Comparison of ENCODE assay signal across 8 cellular contexts in the genomic region with DNA sequence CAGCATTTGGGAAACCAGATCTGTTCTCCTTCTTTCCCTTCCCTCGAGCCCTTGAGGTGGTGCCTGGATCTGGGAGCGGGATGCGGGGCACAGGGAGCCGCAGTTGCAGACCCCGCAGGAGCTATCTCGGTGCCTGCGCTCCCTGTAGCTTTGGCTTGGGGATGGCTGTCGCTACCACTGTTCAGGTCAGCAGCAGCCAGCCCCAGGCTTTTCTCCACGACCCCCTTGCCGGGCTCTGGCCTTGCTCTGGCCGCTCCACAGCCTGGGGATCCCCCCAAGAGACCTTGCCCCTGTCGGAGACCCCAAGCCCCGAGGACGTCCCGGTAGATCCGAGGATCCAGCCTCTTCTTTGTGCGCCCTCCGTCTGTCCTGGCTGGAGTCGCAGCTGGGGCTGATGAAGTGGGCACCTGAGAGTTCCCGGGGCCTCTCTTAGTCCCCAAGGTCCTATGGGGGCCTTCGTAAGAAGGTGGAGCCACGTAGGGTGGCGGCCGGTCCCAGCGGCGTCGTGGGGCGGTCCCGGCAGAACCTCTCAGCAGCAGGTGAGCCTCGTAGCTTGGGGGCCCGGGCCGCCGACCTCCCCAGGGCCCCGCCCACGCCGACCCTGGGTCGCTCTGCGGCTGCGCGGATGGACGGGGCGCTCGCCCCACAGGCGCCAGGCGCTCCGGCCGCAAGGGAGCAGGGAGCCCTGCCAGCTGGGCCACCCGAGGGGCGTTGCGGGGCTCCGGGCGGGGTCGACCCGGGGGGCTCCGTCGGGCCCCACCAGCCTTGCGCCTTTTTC. TPM values are rescaled to one million over a fixed set of nuclear protein-coding genes. Genes with fewer than 3 reads are reported as not detected.
DNase-seq lines count a peak whose midpoint lies in the region; ATAC-seq and TF ChIP-seq lines count a peak whose summit lies in the region.

No MANE protein-coding gene starts in this region.

- intact Hi-C loops in OCI-LY7 (cut with micrococcal nuclease; ENCODE audit: unreplicated experiment) (loop anchor here (5.0 kb wide), 1 partner anchor 99 kb away; no protein-coding TSS in a partner anchor), natural killer cell (cut with micrococcal nuclease) (loop anchor here (2.0 to 5.0 kb wide), 3 partner anchors 21 to 66 kb away; partner anchors contain the start of gene PRKAG1)

- TF ChIP-seq CTCF in OCI-LY7 (conservative IDR thresholded peaks at IDR 0.05; ENCODE audit: low read length) = no peak
- no peak for TF ChIP-seq CTCF in natural killer cell (IDR thresholded peaks at IDR 0.05)

- H3K4me1 Mint-ChIP-seq in natural killer cell = peaks cover 29 to 51% of the 10 kb centered on the region in 2 donors

- H3K4me2 ChIP-seq in OCI-LY7 (ENCODE audit: low read length) = peak overlapping the region; percentile 67

- no peak overlapping the region for H3K27ac ChIP-seq in OCI-LY7 (ENCODE audit: low read depth, low read length, poor library complexity, severe bottlenecking)

- peak overlapping the region; percentile 34 for H3K4me3 ChIP-seq in OCI-LY7 (ENCODE audit: low read depth, low read length, poor library complexity, severe bottlenecking)

- H3K4me3 Mint-ChIP-seq in natural killer cell = peak overlapping the region; percentile 77

- no peaks in the 10 kb centered on the region for H4K20me1 ChIP-seq in OCI-LY7 (ENCODE audit: insufficient read depth, low read length)

- H3K9me3 Mint-ChIP-seq in natural killer cell = no peaks in the 10 kb centered on the region

- H3K27me3 Mint-ChIP-seq in natural killer cell (ENCODE audit: low read depth in 2 of 2) = peaks cover 35 to 67% of the 10 kb centered on the region in 2 donors

- peaks cover 15% of the 10 kb centered on the region for H3K36me3 ChIP-seq in OCI-LY7 (ENCODE audit: insufficient read depth, low read length)

- no TSS peak for BruUV-seq in OCI-LY7 (replicated peaks; lab: Mats Ljungman, UMichigan)

- no peaks in the 10 kb centered on the region for H3K9me2 ChIP-seq in OCI-LY7 (ENCODE audit: insufficient read depth, low read length)

- H3K36me3 Mint-ChIP-seq in natural killer cell = peaks cover 10% of the 10 kb centered on the region

- H3K27ac Mint-ChIP-seq in natural killer cell = peak overlapping the region in 1 of 2 donors; percentile 86

- H3K9me3 ChIP-seq in OCI-LY7 (ENCODE audit: low read length) = no peaks in the 10 kb centered on the region

- POLR2A ChIA-PET in OCI-LY7 (lab: Charles Lee) = interaction anchor here (1.0 to 1.2 kb wide), 3 partner anchors 20 to 74 kb away, joined by 4 read pairs; no protein-coding TSS in a partner anchor

- H2AFZ ChIP-seq in OCI-LY7 (ENCODE audit: low read length) = no peak overlapping the region

- peak; percentile 82 for DNase-seq in D341Med (ENCODE audit: low spot score)
- DNase-seq in OCI-LY7 (ENCODE audit: low spot score) = no peak
- peak; percentile 83 for DNase-seq in ecto neural progenitor cell (ENCODE audit: low spot score)
- no peak for DNase-seq in natural killer cell
- no peak for DNase-seq in dedifferentiated amniotic fluid mesenchymal stem cell (ENCODE audit: extremely low spot score)
- DNase-seq in NK-92 (lab: John Stamatoyannopoulos, UW; ENCODE audit: unreplicated experiment) = no peak

- peak; percentile 38 for ATAC-seq in GM19395 (IDR thresholded peaks at IDR 0.05; ENCODE audit: unreplicated experiment)
- peak in 1 of 3 donors; percentile 21 for ATAC-seq in natural killer cell
- no peak for ATAC-seq in HG03175 (IDR thresholded peaks at IDR 0.05; ENCODE audit: unreplicated experiment)

- CTCF ChIA-PET in OCI-LY7 (lab: Charles Lee; ENCODE audit: unreplicated experiment) = interaction anchor here (0.5 to 2.0 kb wide), 2 partner anchors 17 to 22 kb away, joined by 4 to 9 read pairs; no protein-coding TSS in a partner anchor

- H3K79me2 ChIP-seq in OCI-LY7 (ENCODE audit: insufficient read depth, low read depth, low read length) = no peaks in the 10 kb centered on the region

- H3K4me1 ChIP-seq in OCI-LY7 (ENCODE audit: insufficient read depth, low read length, poor library complexity, severe bottlenecking) = peaks cover 30% of the 10 kb centered on the region

RNA-seq across cellular contexts. Expression of gene DDN, which starts 1.3 kb away (rescaled TPM):
- total RNA-seq in OCI-LY7 (2014; rRNA removed; shearing (Covaris generic)) = 0.13 and 0.23 TPM in 2 replicates
- total RNA-seq in OCI-LY7 (2022) (0.18 TPM in 1 of 2 replicates, not detected in the other), natural killer cell (1 to 10 TPM; 1.1 to 3.4 (median 1.4) TPM)

RNA-seq across cellular contexts. Expression of gene WNT1, which starts 19.8 kb away (rescaled TPM):
- not detected in 2 replicates for total RNA-seq in OCI-LY7 (2014; rRNA removed; shearing (Covaris generic))
- total RNA-seq in OCI-LY7 (2022) = not detected in 2 replicates
- 1 to 10 TPM; 1.1 to 2.0 (median 1.7) TPM for total RNA-seq in natural killer cell

RNA-seq across cellular contexts. Expression of gene PRKAG1, which starts 20.7 kb away (rescaled TPM):
- total RNA-seq in OCI-LY7 (2014; rRNA removed; shearing (Covaris generic)) = 22.8 and 23.6 TPM in 2 replicates
- total RNA-seq in OCI-LY7 (2022) = 41.5 and 45.9 TPM in 2 replicates
- 100 to 1,000 TPM in 1 of 3 donors, 10 to 100 TPM in 2; 76.4 to 100 (median 81.1) TPM for total RNA-seq in natural killer cell

RNA-seq across cellular contexts. Expression of gene WNT10B, which starts 26.4 kb away (rescaled TPM):
- not detected in 2 replicates for total RNA-seq in OCI-LY7 (2014; rRNA removed; shearing (Covaris generic))
- total RNA-seq in OCI-LY7 (2022) = not detected in 2 replicates
- 1 to 10 TPM; 7.9 to 10.0 (median 8.2) TPM for total RNA-seq in natural killer cell

RNA-seq across cellular contexts. Expression of gene ARF3, which starts 40.6 kb away (rescaled TPM):
- 41.2 and 42.9 TPM in 2 replicates for total RNA-seq in OCI-LY7 (2014; rRNA removed; shearing (Covaris generic))
- total RNA-seq in OCI-LY7 (2022) = 106 and 133 TPM in 2 replicates
- total RNA-seq in natural killer cell = 100 to 1,000 TPM in 1 of 3 donors, 10 to 100 TPM in 2; 80.7 to 114 (median 88.4) TPM

Comparison
In these comparisons a context has a peak if more than half of its experiments do, and no peak if none do; other contexts are left out.
1. DNase-seq: peak in D341Med (single experiment) and ecto neural progenitor cell (single experiment); none in OCI-LY7 (single experiment), natural killer cell (single experiment), dedifferentiated amniotic fluid mesenchymal stem cell (single experiment) and NK-92 (single experiment).